Comparison of ENCODE assay signal across 37 cellular contexts in the genomic region with DNA sequence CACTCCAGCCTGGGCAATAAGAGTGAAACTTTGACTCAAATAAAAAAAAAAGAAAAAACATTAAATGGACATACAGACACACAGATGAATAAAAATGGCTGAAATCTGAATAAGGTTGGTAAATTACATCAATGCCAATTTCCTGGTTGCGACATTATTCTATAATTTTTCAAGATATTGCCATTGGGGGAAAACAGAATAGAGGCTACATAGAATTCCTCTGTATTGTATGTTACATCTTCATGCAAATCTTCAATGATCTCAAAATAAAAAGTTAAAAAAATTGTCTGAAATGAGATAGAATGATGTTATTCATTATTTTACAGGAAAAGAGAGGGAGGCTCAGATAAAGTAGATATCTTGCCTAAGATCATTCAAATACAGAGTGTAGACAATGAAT.
"Had no signal": no experiment of that assay in that cellular context is flagged by ENCODE, and none has a peak within 500 bp of the region (broad histone marks: within the 10 kb centered on the region; RNA-seq: fewer than 3 reads in every experiment).

No MANE protein-coding gene starts in this region.

- H3K27me3 ChIP-seq: adrenal gland, ascending aorta, body of pancreas, brain microvascular endothelial cell, breast epithelium, cardiac muscle cell had no signal

- H3K36me3 ChIP-seq: adrenal gland, ascending aorta, brain microvascular endothelial cell, breast epithelium, cardiac muscle cell had no signal

- H3K27ac Mint-ChIP-seq: activated naive CD4-positive, alpha-beta T cell treated with anti-CD3 and anti-CD28 coated beads for 36 hours; activated naive CD4-positive, alpha-beta T cell treated with anti-CD3 and anti-CD28 coated beads, Interleukin-2, amount 10 ng/mL, durations not matched to agents 7 days and 5 days; activated naive CD4-positive, alpha-beta T cell treated with anti-CD3 and anti-CD28 coated beads, Interleukin-2, amount 50 U/mL, for 24 hours; activated naive CD4-positive, alpha-beta T cell treated with anti-CD3 and anti-CD28 coated beads, Interleukin-2, amount 50 U/mL, for 72 hours; activated naive CD8-positive, alpha-beta T cell; activated naive CD8-positive, alpha-beta T cell treated with anti-CD3 and anti-CD28 coated beads for 36 hours; activated naive CD8-positive, alpha-beta T cell treated with anti-CD3 and anti-CD28 coated beads, Interleukin-2, amount 10 ng/mL, durations not matched to agents 7 days and 5 days; activated naive CD8-positive, alpha-beta T cell treated with anti-CD3 and anti-CD28 coated beads, Interleukin-2, amount 50 U/mL, for 24 hours; activated T-cell treated with anti-CD3 and anti-CD28 coated beads, Interleukin-2, amount 50 U/mL, for 24 hours; activated T-cell treated with anti-CD3 and anti-CD28 coated beads, Interleukin-2, amount 50 U/mL, for 72 hours; activated T-helper 1 cell treated with anti-CD3 and anti-CD28 coated beads, Interleukin-12 subunit alpha, Interleukin-12 subunit beta, Interleukin-2, Interleukin-4 antibody, amounts not matched to agents 30 ng/mL and 10 ng/mL and 1 ng/mL, durations not matched to agents 14 hours and 24 hours and 36 hours; activated T-helper 17 cell treated with anti-CD3 and anti-CD28 coated beads, Interleukin-2, amount 50 U/mL, for 72 hours; activated T-helper 2 cell treated with anti-CD3 and anti-CD28 coated beads, Interferon-gamma antibody, Interleukin-2, Interleukin-4, amounts not matched to agents 10 μg/mL and 5 μg/mL and 100 μg/mL, durations not matched to agents 14 hours and 24 hours and 36 hours; brain had no signal

- H3K27me3 Mint-ChIP-seq: activated naive CD4-positive, alpha-beta T cell treated with anti-CD3 and anti-CD28 coated beads, Interleukin-2, amount 10 ng/mL, durations not matched to agents 7 days and 5 days; activated naive CD8-positive, alpha-beta T cell; activated naive CD8-positive, alpha-beta T cell treated with anti-CD3 and anti-CD28 coated beads for 36 hours; activated naive CD8-positive, alpha-beta T cell treated with anti-CD3 and anti-CD28 coated beads, Interleukin-2, amount 10 ng/mL, durations not matched to agents 7 days and 5 days; activated naive CD8-positive, alpha-beta T cell treated with anti-CD3 and anti-CD28 coated beads, Interleukin-2, amount 50 U/mL, for 24 hours; activated T-cell treated with anti-CD3 and anti-CD28 coated beads, Interleukin-2, amount 50 U/mL, for 24 hours; central memory CD8-positive, alpha-beta T cell had no signal

- H3K4me1 Mint-ChIP-seq: activated naive CD4-positive, alpha-beta T cell treated with anti-CD3 and anti-CD28 coated beads, Interleukin-2, amount 10 ng/mL, durations not matched to agents 7 days and 5 days; activated naive CD4-positive, alpha-beta T cell treated with anti-CD3 and anti-CD28 coated beads, Interleukin-2, amount 50 U/mL, for 24 hours; activated naive CD8-positive, alpha-beta T cell treated with anti-CD3 and anti-CD28 coated beads for 36 hours; activated naive CD8-positive, alpha-beta T cell treated with anti-CD3 and anti-CD28 coated beads, Interleukin-2, amount 10 ng/mL, durations not matched to agents 7 days and 5 days; activated naive CD8-positive, alpha-beta T cell treated with anti-CD3 and anti-CD28 coated beads, Interleukin-2, amount 50 U/mL, for 24 hours; activated T-helper 17 cell treated with anti-CD3 and anti-CD28 coated beads, Interleukin-2, amount 50 U/mL, for 72 hours; brain; central memory CD8-positive, alpha-beta T cell had no signal

- H3K36me3 Mint-ChIP-seq: activated naive CD4-positive, alpha-beta T cell treated with anti-CD3 and anti-CD28 coated beads, Interleukin-2, amount 10 ng/mL, durations not matched to agents 7 days and 5 days; activated naive CD8-positive, alpha-beta T cell; activated naive CD8-positive, alpha-beta T cell treated with anti-CD3 and anti-CD28 coated beads for 36 hours; activated naive CD8-positive, alpha-beta T cell treated with anti-CD3 and anti-CD28 coated beads, Interleukin-2, amount 10 ng/mL, durations not matched to agents 7 days and 5 days; brain had no signal

- H3K9me3 ChIP-seq: body of pancreas had no signal

- H3K4me3 ChIP-seq: adrenal gland, ascending aorta, body of pancreas, breast epithelium, cardiac muscle cell had no signal

- H3K4me1 ChIP-seq: adrenal gland, ascending aorta, breast epithelium had no signal

- ATAC-seq: activated naive CD4-positive, alpha-beta T cell treated with anti-CD3 and anti-CD28 coated beads, Interleukin-2, amount 50 U/mL, for 72 hours; activated naive CD8-positive, alpha-beta T cell treated with anti-CD3 and anti-CD28 coated beads, Interleukin-2, amount 50 U/mL, for 24 hours; activated T-cell treated with anti-CD3 and anti-CD28 coated beads, Interleukin-2, amount 50 U/mL, for 4 hours; activated T-cell treated with anti-CD3 and anti-CD28 coated beads, Interleukin-2, amount 50 U/mL, for 72 hours; activated T-helper 17 cell treated with anti-CD3 and anti-CD28 coated beads, Interleukin-2, amount 50 U/mL, for 72 hours; body of pancreas had no signal

- H3K4me3 Mint-ChIP-seq: activated naive CD4-positive, alpha-beta T cell treated with anti-CD3 and anti-CD28 coated beads for 36 hours; activated naive CD4-positive, alpha-beta T cell treated with anti-CD3 and anti-CD28 coated beads, Interleukin-2, amount 10 ng/mL, durations not matched to agents 7 days and 5 days; activated naive CD4-positive, alpha-beta T cell treated with anti-CD3 and anti-CD28 coated beads, Interleukin-2, amount 50 U/mL, for 24 hours; activated naive CD8-positive, alpha-beta T cell; activated naive CD8-positive, alpha-beta T cell treated with anti-CD3 and anti-CD28 coated beads for 36 hours; activated naive CD8-positive, alpha-beta T cell treated with anti-CD3 and anti-CD28 coated beads, Interleukin-2, amount 10 ng/mL, durations not matched to agents 7 days and 5 days; activated naive CD8-positive, alpha-beta T cell treated with anti-CD3 and anti-CD28 coated beads, Interleukin-2, amount 50 U/mL, for 24 hours; activated T-cell treated with anti-CD3 and anti-CD28 coated beads, Interleukin-2, amount 50 U/mL, for 24 hours; activated T-cell treated with anti-CD3 and anti-CD28 coated beads, Interleukin-2, amount 50 U/mL, for 4 hours; activated T-cell treated with anti-CD3 and anti-CD28 coated beads, Interleukin-2, amount 50 U/mL, for 72 hours; activated T-helper 1 cell treated with anti-CD3 and anti-CD28 coated beads, Interleukin-12 subunit alpha, Interleukin-12 subunit beta, Interleukin-2, Interleukin-4 antibody, amounts not matched to agents 30 ng/mL and 10 ng/mL and 1 ng/mL, durations not matched to agents 14 hours and 24 hours and 36 hours; activated T-helper 17 cell treated with anti-CD3 and anti-CD28 coated beads, Interleukin-2, amount 50 U/mL, for 72 hours; brain; central memory CD8-positive, alpha-beta T cell had no signal

- DNase-seq: activated effector memory CD4-positive, alpha-beta T cell treated with anti-CD3 and anti-CD28 coated beads, Interleukin-2, amount 50 U/mL, for 16 hours; activated effector memory CD4-positive, alpha-beta T cell treated with Interleukin-2 at 50 U/mL for 16 hours; activated gamma-delta T cell; activated gamma-delta T cell treated with Interleukin-2 at 50 U/mL for 16 hours; activated naive CD4-positive, alpha-beta T cell; activated naive CD4-positive, alpha-beta T cell treated with anti-CD3 and anti-CD28 coated beads for 36 hours; activated naive CD4-positive, alpha-beta T cell treated with anti-CD3 and anti-CD28 coated beads, Interleukin-2, amount 10 ng/mL, durations not matched to agents 7 days and 5 days; activated naive CD4-positive, alpha-beta T cell treated with anti-CD3 and anti-CD28 coated beads, Interleukin-2, amount 50 U/mL, for 16 hours; activated naive CD4-positive, alpha-beta T cell treated with Interleukin-2 at 50 U/mL for 16 hours; activated naive CD8-positive, alpha-beta T cell treated with anti-CD3 and anti-CD28 coated beads for 36 hours; activated naive CD8-positive, alpha-beta T cell treated with anti-CD3 and anti-CD28 coated beads, Interleukin-2, amount 10 ng/mL, durations not matched to agents 7 days and 5 days; activated naive CD8-positive, alpha-beta T cell treated with anti-CD3 and anti-CD28 coated beads, Interleukin-2, amount 50 U/mL, for 24 hours; activated T-cell treated with anti-CD3 and anti-CD28 coated beads, Interleukin-2, amount 50 U/mL, for 24 hours; activated T-cell treated with anti-CD3 and anti-CD28 coated beads, Interleukin-2, amount 50 U/mL, for 4 hours; activated T-cell treated with anti-CD3 and anti-CD28 coated beads, Interleukin-2, amount 50 U/mL, for 48 hours; activated T-cell treated with anti-CD3 and anti-CD28 coated beads, Interleukin-2, amount 50 U/mL, for 72 hours; adrenal gland; amniotic stem cell; amygdala; anterior cingulate cortex; aorta; body of pancreas; brain microvascular endothelial cell; caudate nucleus; central memory CD4-positive, alpha-beta T cell; cerebellar nuclear complex had no signal

- H3K27ac ChIP-seq: adrenal gland, ascending aorta, body of pancreas, brain microvascular endothelial cell, breast epithelium, cardiac muscle cell had no signal
